In the genomic region with DNA sequence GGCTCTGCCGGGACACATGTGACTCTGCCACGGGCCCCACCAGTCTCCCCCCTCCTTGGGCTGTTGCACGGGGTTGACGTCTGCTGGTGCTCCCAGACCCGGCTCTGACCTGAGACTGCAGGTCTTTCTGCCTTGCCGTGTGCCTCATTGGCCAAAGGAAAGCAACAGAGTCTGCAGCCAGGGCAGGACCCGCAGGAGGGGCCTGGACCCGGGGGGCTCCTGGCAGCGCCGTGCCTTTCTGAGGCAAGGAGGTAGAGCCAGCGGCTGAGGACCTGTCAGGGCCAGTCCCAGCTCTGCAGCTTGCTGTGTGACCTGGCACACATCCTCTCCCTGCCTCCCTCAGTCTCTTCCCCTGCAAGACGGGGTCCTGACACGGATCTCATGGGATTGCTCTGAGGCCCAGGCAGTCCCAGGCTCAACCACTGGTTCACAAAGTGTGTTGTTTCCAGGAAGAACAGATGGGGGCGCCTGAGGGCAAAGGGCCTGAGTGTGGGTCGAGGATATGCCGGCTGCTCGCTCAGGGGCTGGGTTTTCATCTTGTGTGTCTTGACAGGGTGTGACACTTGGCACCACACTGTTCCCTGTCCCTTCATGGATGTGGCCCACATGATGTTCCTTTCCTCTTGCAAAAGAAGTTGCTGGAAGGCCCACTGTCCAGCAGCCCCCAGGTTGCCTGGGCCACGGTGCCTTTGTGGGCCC, we compare ENCODE assay signal across 8 cellular contexts. TPM values are rescaled to one million over a fixed set of nuclear protein-coding genes. Genes with fewer than 3 reads are reported as not detected.
A peak's percentile ranks its signal among the peaks of the same experiment; 100 is the strongest.
DNase-seq lines count a peak whose midpoint lies in the region; ATAC-seq and TF ChIP-seq lines count a peak whose summit lies in the region.

No MANE protein-coding gene starts in this region.

- no peak overlapping the region for H4K8ac ChIP-seq in IMR-90 (ENCODE audit: low read depth in 2 of 2, low read length in 2 of 2)

- in situ Hi-C loops in IMR-90 (cut with MboI; ENCODE audit: low sequenced_read_pairs), result no loop called here

- intact Hi-C loops in IMR-90 (cut with micrococcal nuclease) (no loop called here), aorta (cut with DNase I) (no loop called here)

- DNase-seq in D341Med (ENCODE audit: low spot score) (peak; percentile 63), IMR-90 (no peak), iPS-NIHi7 (ENCODE audit: extremely low spot score) (peak; percentile 88), aorta (peak; percentile 46 to 66), KG1 (lab: John Stamatoyannopoulos, UW) (no peak), NCI-H1105 (lab: John Stamatoyannopoulos, UW) (no peak)
- DNase-seq in activated T-cell treated with anti-CD3 and anti-CD28 coated beads, Interleukin-2, amount 50 U/mL, for 72 hours, result peak; percentile 58 to 65

- H3K4me2 ChIP-seq in IMR-90 (ENCODE audit: low read depth, low read length), result no peak overlapping the region

- ATAC-seq in IMR-90 (ENCODE audit: low read depth), result peak; percentile 64
- ATAC-seq in activated T-cell treated with anti-CD3 and anti-CD28 coated beads, Interleukin-2, amount 50 U/mL, for 72 hours (replicated peaks in 1 of 2), result peak; percentile 40 to 66
- no peak for ATAC-seq in aorta (ENCODE audit: low FRiP score)
- ATAC-seq in HG03108 (IDR thresholded peaks at IDR 0.05; ENCODE audit: unreplicated experiment), result no peak

- 69% methylated on average over 11 of the region's 18 CpGs; no CpG with 5 or more reads in 1 of the 2 experiments for WGBS in IMR-90 (ENCODE audit: extremely low coverage in 2 of 2, insufficient read length in 1 of 2), 2 experiments
- WGBS in aorta, 2 donors, result 41 to 45% methylated on average over 18 of the region's 18 CpGs

- no peak overlapping the region for H3K27ac ChIP-seq in IMR-90 (ENCODE audit: insufficient read depth, low read length)
- H3K27ac ChIP-seq in aorta (ENCODE audit: low read depth in 1 of 2, low read length in 2 of 2), result no peak overlapping the region

- no peak overlapping the region for H2AFZ ChIP-seq in IMR-90 (replicated peaks; ENCODE audit: low read length, poor library complexity)

- TF ChIP-seq POLR2A in IMR-90 (IDR thresholded peaks at IDR 0.05; ENCODE audit: low read depth, low read length), result no peak

- peaks cover 0 to 22% of the 10 kb centered on the region in 2 experiments; a peak in 2 of 4 replicates for H3K79me1 ChIP-seq in IMR-90 (ENCODE audit: low read depth in 1 of 2, low read length in 2 of 2)

- no peak overlapping the region for H2BK15ac ChIP-seq in IMR-90 (ENCODE audit: low read depth, low read length)

- H3K27ac Mint-ChIP-seq in activated T-cell treated with anti-CD3 and anti-CD28 coated beads, Interleukin-2, amount 50 U/mL, for 72 hours, result no peak overlapping the region

- H3K4me1 ChIP-seq in IMR-90 (ENCODE audit: control insufficient read depth, insufficient read depth, low read length), result no peaks in the 10 kb centered on the region
- no peaks in the 10 kb centered on the region for H3K4me1 ChIP-seq in aorta (ENCODE audit: control insufficient read depth in 1 of 2, insufficient read depth in 2 of 2, low read length in 2 of 2)

- H3K18ac ChIP-seq in IMR-90 (ENCODE audit: low read depth, low read length), result no peak overlapping the region

- CTCF ChIA-PET in IMR-90 (lab: Yijun Ruan, JAX), result no interaction called here

- no peak overlapping the region for H3K14ac ChIP-seq in IMR-90 (replicated peaks; ENCODE audit: low read depth, low read length)

- POLR2A ChIA-PET in IMR-90 (lab: Charles Lee; ENCODE audit: unreplicated experiment), result no interaction called here

- H3K4me3 ChIP-seq in IMR-90 (ENCODE audit: insufficient read depth, low read depth, low read length), result no peak overlapping the region
- no peak overlapping the region for H3K4me3 ChIP-seq in aorta (ENCODE audit: low read length in 2 of 2)

- H3K36me3 ChIP-seq in IMR-90 (ENCODE audit: control insufficient read depth, insufficient read depth, low read length) (peaks cover 35% of the 10 kb centered on the region), aorta (ENCODE audit: control insufficient read depth in 1 of 2, insufficient read depth in 2 of 2, low read length in 1 of 2) (no peaks in the 10 kb centered on the region)

- BruUV-seq in IMR-90 (replicated peaks; lab: Mats Ljungman, UMichigan), result no TSS peak

- H4K91ac ChIP-seq in IMR-90 (ENCODE audit: insufficient read depth, low read depth, low read length), result no peak overlapping the region

- no peak overlapping the region for H2BK120ac ChIP-seq in IMR-90 (ENCODE audit: low read depth, low read length)

- H2BK20ac ChIP-seq in IMR-90 (ENCODE audit: low read depth, low read length), result no peak overlapping the region

- H4K20me1 ChIP-seq in IMR-90 (ENCODE audit: insufficient read depth, low read length), result no peaks in the 10 kb centered on the region; the same call in 1 of the 2 replicates

- no peaks in the 10 kb centered on the region for H3K9me1 ChIP-seq in IMR-90 (ENCODE audit: insufficient read depth, low read length)

- H3K9me3 Mint-ChIP-seq in activated T-cell treated with anti-CD3 and anti-CD28 coated beads, Interleukin-2, amount 50 U/mL, for 72 hours, result no peaks in the 10 kb centered on the region

- H4K5ac ChIP-seq in IMR-90 (ENCODE audit: low read depth, low read length), result no peak overlapping the region

- H3K27me3 ChIP-seq in IMR-90 (ENCODE audit: control insufficient read depth, insufficient read depth, low read length) (no peaks in the 10 kb centered on the region), aorta (ENCODE audit: control insufficient read depth in 1 of 2, insufficient read depth in 2 of 2, low read length in 1 of 2) (no peaks in the 10 kb centered on the region)

- TF ChIP-seq RAD21 in IMR-90 (IDR thresholded peaks at IDR 0.05; ENCODE audit: low read length), result peak; percentile 30; the same call in 1 of the 2 replicates

- H3K4ac ChIP-seq in IMR-90 (ENCODE audit: low read depth, low read length), result no peak overlapping the region

- H2AK9ac ChIP-seq in IMR-90 (replicated peaks; ENCODE audit: low read depth, low read length, poor library complexity), result no peak overlapping the region

- no peak overlapping the region for H3K56ac ChIP-seq in IMR-90 (ENCODE audit: extremely low read depth, insufficient read depth, low read length)

- H2AK5ac ChIP-seq in IMR-90 (ENCODE audit: low read depth, low read length), result no peak overlapping the region

- dilution Hi-C loops in IMR-90 (cut with HindIII; ENCODE audit: low sequenced_read_pairs, unreplicated experiment), result no loop called here

- H3K4me3 Mint-ChIP-seq in activated T-cell treated with anti-CD3 and anti-CD28 coated beads, Interleukin-2, amount 50 U/mL, for 72 hours, result no peak overlapping the region

- 0 out of 2 replicates have a peak, but pooled peaks have one; percentile 29 for TF ChIP-seq CTCF in IMR-90 (conservative IDR thresholded peaks at IDR 0.05; ENCODE audit: low read depth, low read length)

- H3K36me3 Mint-ChIP-seq in activated T-cell treated with anti-CD3 and anti-CD28 coated beads, Interleukin-2, amount 50 U/mL, for 72 hours (ENCODE audit: insufficient read depth in 2 of 2), result no peaks in the 10 kb centered on the region

- no peak overlapping the region for H2BK5ac ChIP-seq in IMR-90 (ENCODE audit: low read depth, low read length, poor library complexity, severe bottlenecking)

- H3K9me3 ChIP-seq in IMR-90 (ENCODE audit: control insufficient read depth, insufficient read depth, low read length) (no peaks in the 10 kb centered on the region), aorta (ENCODE audit: control insufficient read depth, low read length) (no peaks in the 10 kb centered on the region)

- no peak overlapping the region for H3K23ac ChIP-seq in IMR-90 (ENCODE audit: low read depth, low read length)

- H3K27me3 Mint-ChIP-seq in activated T-cell treated with anti-CD3 and anti-CD28 coated beads, Interleukin-2, amount 50 U/mL, for 72 hours (ENCODE audit: low read depth), result no peaks in the 10 kb centered on the region

- H3K9ac ChIP-seq in IMR-90 (ENCODE audit: low read depth, low read length), result no peak overlapping the region

- H3K4me1 Mint-ChIP-seq in activated T-cell treated with anti-CD3 and anti-CD28 coated beads, Interleukin-2, amount 50 U/mL, for 72 hours (ENCODE audit: low read depth), result no peaks in the 10 kb centered on the region

RNA-seq across cellular contexts. Expression of a gene that starts 9.0 kb away (rescaled TPM):
- total RNA-seq in IMR-90 (2012; rRNA removed) (5.6 and 6.3 TPM in 2 replicates), aorta (10 to 100 TPM; 23.7 to 35.5 TPM)
- polyA plus RNA-seq in IMR-90 (2012; rRNA removed) (20.9 and 27.4 TPM in 2 replicates), aorta (10 to 100 TPM; 12.6 to 66.9 TPM)
- 11.6 and 19.3 TPM in 2 replicates for polyA plus RNA-seq in IMR-90 (2012; cell fraction: cytosol; rRNA removed)
- 72.5 and 181 TPM in 2 replicates for polyA plus RNA-seq in IMR-90 (2012; cell fraction: nucleus; rRNA removed; ENCODE audit: low replicate concordance)
- 10 to 100 TPM; 36.9 to 43.7 TPM for total RNA-seq in activated T-cell treated with anti-CD3 and anti-CD28 coated beads, Interleukin-2, amount 50 U/mL, for 72 hours

RNA-seq across cellular contexts. Expression of a gene that starts 27.2 kb away (rescaled TPM):
- total RNA-seq in IMR-90 (2012; rRNA removed) (3.8 and 3.9 TPM in 2 replicates), aorta (10 to 100 TPM; 42.9 to 46.9 TPM)
- polyA plus RNA-seq in IMR-90 (2012; rRNA removed) (15.9 and 18.7 TPM in 2 replicates), aorta (100 to 1,000 TPM in 1 of 2 donors, 10 to 100 TPM in 1; 48.2 to 108 TPM)
- 10.5 and 25.6 TPM in 2 replicates for polyA plus RNA-seq in IMR-90 (2012; cell fraction: cytosol; rRNA removed)
- 31.4 and 92.4 TPM in 2 replicates for polyA plus RNA-seq in IMR-90 (2012; cell fraction: nucleus; rRNA removed; ENCODE audit: low replicate concordance)
- 10 to 100 TPM; 74.0 to 77.3 TPM for total RNA-seq in activated T-cell treated with anti-CD3 and anti-CD28 coated beads, Interleukin-2, amount 50 U/mL, for 72 hours

RNA-seq across cellular contexts. Expression of a gene that starts 29.8 kb away (rescaled TPM):
- total RNA-seq in IMR-90 (2012; rRNA removed) (0.28 TPM in 1 of 2 replicates, not detected in the other), aorta (1 to 10 TPM; 2.1 to 3.9 TPM)
- polyA plus RNA-seq in IMR-90 (2012; rRNA removed) (0.31 and 0.42 TPM in 2 replicates), aorta (10 to 100 TPM; 10.1 to 14.5 TPM)
- 0.08 and 0.20 TPM in 2 replicates for polyA plus RNA-seq in IMR-90 (2012; cell fraction: cytosol; rRNA removed)
- polyA plus RNA-seq in IMR-90 (2012; cell fraction: nucleus; rRNA removed; ENCODE audit: low replicate concordance), result 1.8 and 5.2 TPM in 2 replicates
- total RNA-seq in activated T-cell treated with anti-CD3 and anti-CD28 coated beads, Interleukin-2, amount 50 U/mL, for 72 hours, result 10 to 100 TPM; 48.2 to 50.7 TPM

RNA-seq across cellular contexts. Expression of a gene that starts 35.4 kb away (rescaled TPM):
- total RNA-seq in IMR-90 (2012; rRNA removed) (1.1 and 2.5 TPM in 2 replicates), aorta (1 to 10 TPM; 2.1 to 3.4 TPM)
- polyA plus RNA-seq in IMR-90 (2012; rRNA removed) (3.3 TPM in 2 replicates), aorta (1 to 10 TPM; 3.0 to 5.0 TPM)
- polyA plus RNA-seq in IMR-90 (2012; cell fraction: cytosol; rRNA removed), result 3.0 and 3.2 TPM in 2 replicates
- polyA plus RNA-seq in IMR-90 (2012; cell fraction: nucleus; rRNA removed; ENCODE audit: low replicate concordance), result 2.6 and 5.3 TPM in 2 replicates
- total RNA-seq in activated T-cell treated with anti-CD3 and anti-CD28 coated beads, Interleukin-2, amount 50 U/mL, for 72 hours, result 1 to 10 TPM; 7.1 to 7.3 TPM

RNA-seq across cellular contexts. Expression of a gene that starts 37.7 kb away (rescaled TPM):
- total RNA-seq in IMR-90 (2012; rRNA removed) (2.9 and 3.3 TPM in 2 replicates), aorta (10 to 100 TPM; 10.4 to 22.0 TPM)
- polyA plus RNA-seq in IMR-90 (2012; rRNA removed) (4.1 and 5.5 TPM in 2 replicates), aorta (1 to 10 TPM; 6.2 to 6.6 TPM)
- 2.3 and 2.6 TPM in 2 replicates for polyA plus RNA-seq in IMR-90 (2012; cell fraction: cytosol; rRNA removed)
- polyA plus RNA-seq in IMR-90 (2012; cell fraction: nucleus; rRNA removed; ENCODE audit: low replicate concordance), result 16.4 and 17.5 TPM in 2 replicates
- total RNA-seq in activated T-cell treated with anti-CD3 and anti-CD28 coated beads, Interleukin-2, amount 50 U/mL, for 72 hours, result 10 to 100 TPM; 31.6 to 44.9 TPM

Comparison
In these comparisons a context has a peak if more than half of its experiments do, and no peak if none do; other contexts are left out.
1. DNase-seq: peak in D341Med (single experiment), activated T-cell treated with anti-CD3 and anti-CD28 coated beads, Interleukin-2, amount 50 U/mL, for 72 hours (2 of 2), iPS-NIHi7 (single experiment) and aorta (2 of 2); none in IMR-90 (single experiment), KG1 (single experiment) and NCI-H1105 (single experiment).
2. ATAC-seq: peak in IMR-90 (single experiment) and activated T-cell treated with anti-CD3 and anti-CD28 coated beads, Interleukin-2, amount 50 U/mL, for 72 hours (2 of 2); none in aorta (single experiment) and HG03108 (single experiment).
3. RNA of a gene that starts 29.8 kb away (total RNA-seq): 48.2 to 50.7 TPM in activated T-cell treated with anti-CD3 and anti-CD28 coated beads, Interleukin-2, amount 50 U/mL, for 72 hours; 2.1 to 3.9 TPM in aorta and 0.28 TPM in IMR-90; every median in the first group is over 4 times any median in the second.